20 cellular contexts compared by ENCODE assay signal in genomic region chr20:5580940-5581708, GRCh38.
"Had no signal": no experiment of that assay in that cellular context is flagged by ENCODE, and none has a peak within 500 bp of the region (broad histone marks: within the 10 kb centered on the region; RNA-seq: fewer than 3 reads in every experiment).

No MANE protein-coding gene starts in this region.

- H3K27me3 ChIP-seq: esophagus squamous epithelium, gastroesophageal sphincter, spleen, testis, tibial nerve had no signal

- H3K4me1 ChIP-seq: esophagus squamous epithelium, gastroesophageal sphincter, psoas muscle, testis, tibial nerve had no signal

- H3K27ac Mint-ChIP-seq: dendritic cell treated with granulocyte-macrophage colony-stimulating factor and Interleukin-4, amounts not matched to agents 40 ng/mL and 50 ng/mL, for 4 days; nephron; stimulated activated memory B cell treated with anti-CD40 and anti-IgM and Interleukin-4, amounts not matched to agents 10 μg/mL and 1 μg/mL and 100 μg/mL, for 72 hours; stimulated activated naive CD8-positive, alpha-beta T cell treated with anti-CD3 and anti-CD28 coated beads, Interleukin-15, amount 100 ng/mL, for 72 hours had no signal

- H3K4me3 Mint-ChIP-seq: dendritic cell treated with granulocyte-macrophage colony-stimulating factor and Interleukin-4, amounts not matched to agents 40 ng/mL and 50 ng/mL, for 4 days; naive B cell; nephron; stimulated activated memory B cell treated with anti-CD40 and anti-IgM and Interleukin-4, amounts not matched to agents 10 μg/mL and 1 μg/mL and 100 μg/mL, for 72 hours; stimulated activated naive CD8-positive, alpha-beta T cell treated with anti-CD3 and anti-CD28 coated beads, Interleukin-15, amount 100 ng/mL, for 72 hours had no signal

- H3K27ac ChIP-seq: esophagus squamous epithelium, gastroesophageal sphincter, psoas muscle, spleen, testis, tibial nerve had no signal

- H3K27me3 Mint-ChIP-seq: dendritic cell treated with granulocyte-macrophage colony-stimulating factor and Interleukin-4, amounts not matched to agents 40 ng/mL and 50 ng/mL, for 4 days; naive B cell; stimulated activated memory B cell treated with anti-CD40 and anti-IgM and Interleukin-4, amounts not matched to agents 10 μg/mL and 1 μg/mL and 100 μg/mL, for 72 hours; stimulated activated naive CD8-positive, alpha-beta T cell treated with anti-CD3 and anti-CD28 coated beads, Interleukin-15, amount 100 ng/mL, for 72 hours had no signal

- DNase-seq: esophagus squamous epithelium; foreskin fibroblast; glutamatergic neuron; kidney; left cardiac atrium; left ventricle myocardium superior; mesendoderm; naive B cell; psoas muscle; spleen; stimulated activated CD4-positive, alpha-beta T cell treated with anti-CD3 and anti-CD28 coated beads, Interleukin-15, amount 100 ng/mL, for 24 hours; stimulated activated CD4-positive, alpha-beta T cell treated with anti-CD3 and anti-CD28 coated beads, Interleukin-1b, Interleukin-23, amount 100 ng/mL, for 48 hours; stimulated activated CD4-positive, alpha-beta T cell treated with anti-CD3 and anti-CD28 coated beads, Interleukin-4, amount 100 ng/mL, for 24 hours; stimulated activated naive CD8-positive, alpha-beta T cell treated with anti-CD3 and anti-CD28 coated beads, Interleukin-15, amount 100 ng/mL, for 72 hours; testis had no signal

- H3K4me3 ChIP-seq: esophagus squamous epithelium, gastroesophageal sphincter, psoas muscle, spleen, testis, tibial nerve had no signal

- H3K9me3 Mint-ChIP-seq: dendritic cell treated with granulocyte-macrophage colony-stimulating factor and Interleukin-4, amounts not matched to agents 40 ng/mL and 50 ng/mL, for 4 days; naive B cell; nephron; stimulated activated memory B cell treated with anti-CD40 and anti-IgM and Interleukin-4, amounts not matched to agents 10 μg/mL and 1 μg/mL and 100 μg/mL, for 72 hours; stimulated activated naive CD8-positive, alpha-beta T cell treated with anti-CD3 and anti-CD28 coated beads, Interleukin-15, amount 100 ng/mL, for 72 hours had no signal

- H3K4me1 Mint-ChIP-seq: nephron; stimulated activated naive CD8-positive, alpha-beta T cell treated with anti-CD3 and anti-CD28 coated beads, Interleukin-15, amount 100 ng/mL, for 72 hours had no signal

- H3K9me3 ChIP-seq: esophagus squamous epithelium, gastroesophageal sphincter, psoas muscle, spleen, testis, tibial nerve had no signal
